ENCODE assay signal across 1 cellular context in genomic region chr9:19286634-19287188, GRCh38.
TF ChIP-seq lines count a peak whose summit lies in the region.

No MANE protein-coding gene starts in this region.

TF ChIP-seq in GM23338, 12 proteins besides CTCF, POLR2A, EP300 and RAD21 (continued from another document):
- TF ChIP-seq, protein P1, sequence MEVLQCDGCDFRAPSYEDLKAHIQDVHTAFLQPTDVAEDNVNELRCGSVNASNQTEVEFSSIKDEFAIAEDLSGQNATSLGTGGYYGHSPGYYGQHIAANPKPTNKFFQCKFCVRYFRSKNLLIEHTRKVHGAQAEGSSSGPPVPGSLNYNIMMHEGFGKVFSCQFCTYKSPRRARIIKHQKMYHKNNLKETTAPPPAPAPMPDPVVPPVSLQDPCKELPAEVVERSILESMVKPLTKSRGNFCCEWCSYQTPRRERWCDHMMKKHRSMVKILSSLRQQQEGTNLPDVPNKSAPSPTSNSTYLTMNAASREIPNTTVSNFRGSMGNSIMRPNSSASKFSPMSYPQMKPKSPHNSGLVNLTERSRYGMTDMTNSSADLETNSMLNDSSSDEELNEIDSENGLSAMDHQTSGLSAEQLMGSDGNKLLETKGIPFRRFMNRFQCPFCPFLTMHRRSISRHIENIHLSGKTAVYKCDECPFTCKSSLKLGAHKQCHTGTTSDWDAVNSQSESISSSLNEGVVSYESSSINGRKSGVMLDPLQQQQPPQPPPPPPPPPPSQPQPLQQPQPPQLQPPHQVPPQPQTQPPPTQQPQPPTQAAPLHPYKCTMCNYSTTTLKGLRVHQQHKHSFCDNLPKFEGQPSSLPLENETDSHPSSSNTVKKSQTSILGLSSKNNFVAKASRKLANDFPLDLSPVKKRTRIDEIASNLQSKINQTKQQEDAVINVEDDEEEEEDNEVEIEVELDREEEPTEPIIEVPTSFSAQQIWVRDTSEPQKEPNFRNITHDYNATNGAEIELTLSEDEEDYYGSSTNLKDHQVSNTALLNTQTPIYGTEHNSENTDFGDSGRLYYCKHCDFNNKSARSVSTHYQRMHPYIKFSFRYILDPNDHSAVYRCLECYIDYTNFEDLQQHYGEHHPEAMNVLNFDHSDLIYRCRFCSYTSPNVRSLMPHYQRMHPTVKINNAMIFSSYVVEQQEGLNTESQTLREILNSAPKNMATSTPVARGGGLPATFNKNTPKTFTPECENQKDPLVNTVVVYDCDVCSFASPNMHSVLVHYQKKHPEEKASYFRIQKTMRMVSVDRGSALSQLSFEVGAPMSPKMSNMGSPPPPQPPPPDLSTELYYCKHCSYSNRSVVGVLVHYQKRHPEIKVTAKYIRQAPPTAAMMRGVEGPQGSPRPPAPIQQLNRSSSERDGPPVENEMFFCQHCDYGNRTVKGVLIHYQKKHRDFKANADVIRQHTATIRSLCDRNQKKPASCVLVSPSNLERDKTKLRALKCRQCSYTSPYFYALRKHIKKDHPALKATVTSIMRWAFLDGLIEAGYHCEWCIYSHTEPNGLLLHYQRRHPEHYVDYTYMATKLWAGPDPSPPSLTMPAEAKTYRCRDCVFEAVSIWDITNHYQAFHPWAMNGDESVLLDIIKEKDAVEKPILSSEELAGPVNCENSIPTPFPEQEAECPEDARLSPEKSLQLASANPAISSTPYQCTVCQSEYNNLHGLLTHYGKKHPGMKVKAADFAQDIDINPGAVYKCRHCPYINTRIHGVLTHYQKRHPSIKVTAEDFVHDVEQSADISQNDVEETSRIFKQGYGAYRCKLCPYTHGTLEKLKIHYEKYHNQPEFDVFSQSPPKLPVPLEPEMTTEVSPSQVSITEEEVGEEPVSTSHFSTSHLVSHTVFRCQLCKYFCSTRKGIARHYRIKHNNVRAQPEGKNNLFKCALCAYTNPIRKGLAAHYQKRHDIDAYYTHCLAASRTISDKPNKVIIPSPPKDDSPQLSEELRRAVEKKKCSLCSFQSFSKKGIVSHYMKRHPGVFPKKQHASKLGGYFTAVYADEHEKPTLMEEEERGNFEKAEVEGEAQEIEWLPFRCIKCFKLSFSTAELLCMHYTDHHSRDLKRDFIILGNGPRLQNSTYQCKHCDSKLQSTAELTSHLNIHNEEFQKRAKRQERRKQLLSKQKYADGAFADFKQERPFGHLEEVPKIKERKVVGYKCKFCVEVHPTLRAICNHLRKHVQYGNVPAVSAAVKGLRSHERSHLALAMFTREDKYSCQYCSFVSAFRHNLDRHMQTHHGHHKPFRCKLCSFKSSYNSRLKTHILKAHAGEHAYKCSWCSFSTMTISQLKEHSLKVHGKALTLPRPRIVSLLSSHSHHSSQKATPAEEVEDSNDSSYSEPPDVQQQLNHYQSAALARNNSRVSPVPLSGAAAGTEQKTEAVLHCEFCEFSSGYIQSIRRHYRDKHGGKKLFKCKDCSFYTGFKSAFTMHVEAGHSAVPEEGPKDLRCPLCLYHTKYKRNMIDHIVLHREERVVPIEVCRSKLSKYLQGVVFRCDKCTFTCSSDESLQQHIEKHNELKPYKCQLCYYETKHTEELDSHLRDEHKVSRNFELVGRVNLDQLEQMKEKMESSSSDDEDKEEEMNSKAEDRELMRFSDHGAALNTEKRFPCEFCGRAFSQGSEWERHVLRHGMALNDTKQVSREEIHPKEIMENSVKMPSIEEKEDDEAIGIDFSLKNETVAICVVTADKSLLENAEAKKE (CRISPR knock-in tag; IDR thresholded peaks at IDR 0.05) = no peak
- TF ChIP-seq EZH2 (IDR thresholded peaks at IDR 0.05; ENCODE audit: low read depth, unreplicated experiment) = no peak
- no peak for TF ChIP-seq ETS1 (IDR thresholded peaks at IDR 0.05)
- no peak for TF ChIP-seq NANOG (IDR thresholded peaks at IDR 0.05; ENCODE audit: borderline replicate concordance)
- no peak for TF ChIP-seq CREB1 (CRISPR knock-in tag; IDR thresholded peaks at IDR 0.05; ENCODE audit: low read depth)
- TF ChIP-seq, protein P2, sequence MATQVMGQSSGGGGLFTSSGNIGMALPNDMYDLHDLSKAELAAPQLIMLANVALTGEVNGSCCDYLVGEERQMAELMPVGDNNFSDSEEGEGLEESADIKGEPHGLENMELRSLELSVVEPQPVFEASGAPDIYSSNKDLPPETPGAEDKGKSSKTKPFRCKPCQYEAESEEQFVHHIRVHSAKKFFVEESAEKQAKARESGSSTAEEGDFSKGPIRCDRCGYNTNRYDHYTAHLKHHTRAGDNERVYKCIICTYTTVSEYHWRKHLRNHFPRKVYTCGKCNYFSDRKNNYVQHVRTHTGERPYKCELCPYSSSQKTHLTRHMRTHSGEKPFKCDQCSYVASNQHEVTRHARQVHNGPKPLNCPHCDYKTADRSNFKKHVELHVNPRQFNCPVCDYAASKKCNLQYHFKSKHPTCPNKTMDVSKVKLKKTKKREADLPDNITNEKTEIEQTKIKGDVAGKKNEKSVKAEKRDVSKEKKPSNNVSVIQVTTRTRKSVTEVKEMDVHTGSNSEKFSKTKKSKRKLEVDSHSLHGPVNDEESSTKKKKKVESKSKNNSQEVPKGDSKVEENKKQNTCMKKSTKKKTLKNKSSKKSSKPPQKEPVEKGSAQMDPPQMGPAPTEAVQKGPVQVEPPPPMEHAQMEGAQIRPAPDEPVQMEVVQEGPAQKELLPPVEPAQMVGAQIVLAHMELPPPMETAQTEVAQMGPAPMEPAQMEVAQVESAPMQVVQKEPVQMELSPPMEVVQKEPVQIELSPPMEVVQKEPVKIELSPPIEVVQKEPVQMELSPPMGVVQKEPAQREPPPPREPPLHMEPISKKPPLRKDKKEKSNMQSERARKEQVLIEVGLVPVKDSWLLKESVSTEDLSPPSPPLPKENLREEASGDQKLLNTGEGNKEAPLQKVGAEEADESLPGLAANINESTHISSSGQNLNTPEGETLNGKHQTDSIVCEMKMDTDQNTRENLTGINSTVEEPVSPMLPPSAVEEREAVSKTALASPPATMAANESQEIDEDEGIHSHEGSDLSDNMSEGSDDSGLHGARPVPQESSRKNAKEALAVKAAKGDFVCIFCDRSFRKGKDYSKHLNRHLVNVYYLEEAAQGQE (IDR thresholded peaks at IDR 0.05; ENCODE audit: unreplicated experiment) = no peak
